32 cellular contexts compared by ENCODE assay signal in the genomic region with DNA sequence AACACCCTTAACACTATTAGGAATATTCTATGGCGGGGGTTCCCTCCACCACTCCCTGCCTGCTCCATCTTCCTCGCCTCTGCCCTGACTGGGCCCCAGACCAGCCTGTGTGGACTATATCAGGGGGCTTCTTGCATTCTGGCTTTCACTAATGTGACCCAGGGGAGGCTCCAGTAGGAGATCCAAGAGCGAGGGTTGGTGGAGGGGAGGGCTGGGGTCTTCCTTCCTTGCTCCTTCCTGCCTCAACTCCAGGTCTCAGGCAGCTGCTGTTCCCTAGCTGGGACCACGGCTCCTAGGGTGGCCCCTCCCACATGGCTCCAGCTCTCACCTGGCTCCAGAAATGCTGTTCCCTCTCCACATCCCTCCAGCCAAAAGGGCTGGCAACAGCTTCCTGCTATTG.
"Had no signal": no experiment of that assay in that cellular context is flagged by ENCODE, and none has a peak within 500 bp of the region (broad histone marks: within the 10 kb centered on the region; RNA-seq: fewer than 3 reads in every experiment).

No MANE protein-coding gene starts in this region.

- H3K27me3 Mint-ChIP-seq: activated CD8-positive, alpha-beta memory T cell treated with anti-CD3 and anti-CD28 coated beads, Interleukin-2, amount 10 ng/mL, durations not matched to agents 7 days and 5 days had no signal

- H3K36me3 ChIP-seq: ascending aorta, cardiac muscle cell had no signal

- H3K4me1 Mint-ChIP-seq: activated B cell treated with CpG ODN at 0.5 μM for 24 hours; activated CD4-positive, alpha-beta memory T cell treated with anti-CD3 and anti-CD28 coated beads, Interleukin-2, amount 10 ng/mL, durations not matched to agents 7 days and 5 days; activated naive CD4-positive, alpha-beta T cell treated with anti-CD3 and anti-CD28 coated beads, Interleukin-2, amount 10 ng/mL, durations not matched to agents 7 days and 5 days; T-cell had no signal

- DNase-seq: activated B cell treated with CpG ODN at 0.5 μM for 24 hours; activated CD4-positive, alpha-beta memory T cell treated with anti-CD3 and anti-CD28 coated beads, Interleukin-2, amount 10 ng/mL, durations not matched to agents 7 days and 5 days; activated CD4-positive, alpha-beta T cell treated with anti-CD3 and anti-CD28 coated beads for 4 hours; activated CD4-positive, alpha-beta T cell treated with anti-CD3 and anti-CD28 coated beads, Interleukin-2, amount 50 U/mL, for 1 hour; activated CD4-positive, CD25-positive, alpha-beta regulatory T cell treated with anti-CD3 and anti-CD28 coated beads, Interleukin-2, amount 50 U/mL, for 72 hours; activated CD8-positive, alpha-beta memory T cell treated with anti-CD3 and anti-CD28 coated beads for 24 hours; activated CD8-positive, alpha-beta memory T cell treated with anti-CD3 and anti-CD28 coated beads, Interleukin-2, amount 10 ng/mL, durations not matched to agents 7 days and 5 days; activated CD8-positive, alpha-beta memory T cell treated with anti-CD3 and anti-CD28 coated beads, Interleukin-2, amount 50 U/mL, for 48 hours; activated naive CD4-positive, alpha-beta T cell treated with anti-CD3 and anti-CD28 coated beads, Interleukin-2, amount 10 ng/mL, durations not matched to agents 7 days and 5 days; amygdala; IMR-90; Karpas-422; NCI-H1048; NCI-H1105 treated with DMSO at 0.1 percent for 48 hours; NCI-H1436; NCI-H1694; NCI-H1930; NCI-H2081 treated with DMSO at 0.1 percent for 48 hours; NCI-H226; NCI-H524 treated with DMSO at 0.1 percent for 48 hours; SIG-M5; T-cell; T-helper 2 cell; T-helper 9 cell had no signal

- H3K27me3 ChIP-seq: ascending aorta, cardiac muscle cell had no signal

- H3K27ac ChIP-seq: ascending aorta, cardiac muscle cell, VCaP had no signal

- H3K36me3 Mint-ChIP-seq: activated CD8-positive, alpha-beta memory T cell treated with anti-CD3 and anti-CD28 coated beads, Interleukin-2, amount 10 ng/mL, durations not matched to agents 7 days and 5 days; activated naive CD4-positive, alpha-beta T cell treated with anti-CD3 and anti-CD28 coated beads, Interleukin-2, amount 10 ng/mL, durations not matched to agents 7 days and 5 days; activated naive CD8-positive, alpha-beta T cell; T-cell had no signal

- H3K4me3 ChIP-seq: ascending aorta, cardiac muscle cell, K562 had no signal

- H3K9me3 Mint-ChIP-seq: activated B cell treated with CpG ODN at 0.5 μM for 24 hours; activated CD4-positive, alpha-beta memory T cell treated with anti-CD3 and anti-CD28 coated beads, Interleukin-2, amount 10 ng/mL, durations not matched to agents 7 days and 5 days; activated naive CD4-positive, alpha-beta T cell treated with anti-CD3 and anti-CD28 coated beads, Interleukin-2, amount 10 ng/mL, durations not matched to agents 7 days and 5 days; activated T-helper 2 cell treated with anti-CD3 and anti-CD28 coated beads, Interferon-gamma antibody, Interleukin-2, Interleukin-4, amounts not matched to agents 10 μg/mL and 5 μg/mL and 100 μg/mL, durations not matched to agents 14 hours and 24 hours and 36 hours; T-cell had no signal

- H3K4me1 ChIP-seq: ascending aorta had no signal

- ATAC-seq: activated CD8-positive, alpha-beta memory T cell treated with anti-CD3 and anti-CD28 coated beads, Interleukin-2, amount 10 ng/mL, durations not matched to agents 7 days and 5 days; Panc1; SK-N-SH treated with all-trans-retinoic acid at 6 μM for 48 hours; T-cell had no signal

- H3K9me3 ChIP-seq: ascending aorta had no signal

- H3K27ac Mint-ChIP-seq: activated B cell treated with CpG ODN at 0.5 μM for 24 hours; activated CD4-positive, alpha-beta memory T cell treated with anti-CD3 and anti-CD28 coated beads, Interleukin-2, amount 10 ng/mL, durations not matched to agents 7 days and 5 days; activated CD8-positive, alpha-beta memory T cell treated with anti-CD3 and anti-CD28 coated beads, Interleukin-2, amount 10 ng/mL, durations not matched to agents 7 days and 5 days; activated naive CD4-positive, alpha-beta T cell treated with anti-CD3 and anti-CD28 coated beads, Interleukin-2, amount 10 ng/mL, durations not matched to agents 7 days and 5 days; activated naive CD8-positive, alpha-beta T cell; activated T-helper 2 cell treated with anti-CD3 and anti-CD28 coated beads, Interferon-gamma antibody, Interleukin-2, Interleukin-4, amounts not matched to agents 10 μg/mL and 5 μg/mL and 100 μg/mL, durations not matched to agents 14 hours and 24 hours and 36 hours; T-cell had no signal

- H3K4me3 Mint-ChIP-seq: activated B cell treated with CpG ODN at 0.5 μM for 24 hours; activated CD4-positive, alpha-beta memory T cell treated with anti-CD3 and anti-CD28 coated beads, Interleukin-2, amount 10 ng/mL, durations not matched to agents 7 days and 5 days; activated CD8-positive, alpha-beta memory T cell treated with anti-CD3 and anti-CD28 coated beads, Interleukin-2, amount 10 ng/mL, durations not matched to agents 7 days and 5 days; activated naive CD4-positive, alpha-beta T cell treated with anti-CD3 and anti-CD28 coated beads, Interleukin-2, amount 10 ng/mL, durations not matched to agents 7 days and 5 days; activated naive CD8-positive, alpha-beta T cell; T-cell had no signal
